Comparison of ENCODE assay signal across 8 cellular contexts in genomic region chr10:119686465-119687191, GRCh38. TPM values are rescaled to one million over a fixed set of nuclear protein-coding genes. Genes with fewer than 3 reads are reported as not detected.
A peak's percentile ranks its signal among the peaks of the same experiment; 100 is the strongest.
DNase-seq lines count a peak whose midpoint lies in the region; ATAC-seq and TF ChIP-seq lines count a peak whose summit lies in the region.

No MANE protein-coding gene starts in this region.

- H4K20me1 ChIP-seq in neural progenitor cell (ENCODE audit: low read depth): peaks cover 7% of the 10 kb centered on the region

- H3K4me1 Mint-ChIP-seq in neural progenitor cell: peaks cover 39% of the 10 kb centered on the region
- peaks cover 34% of the 10 kb centered on the region for H3K4me1 Mint-ChIP-seq in stimulated activated naive CD8-positive, alpha-beta T cell treated with anti-CD3 and anti-CD28 coated beads, Interleukin-15, Interleukin-2, amounts not matched to agents 100 ng/mL and 50 ng/mL, for 24 hours (ENCODE audit: low read depth)

- peaks cover 3% of the 10 kb centered on the region for H3K36me3 Mint-ChIP-seq in neural progenitor cell
- H3K36me3 Mint-ChIP-seq in stimulated activated naive CD8-positive, alpha-beta T cell treated with anti-CD3 and anti-CD28 coated beads, Interleukin-15, Interleukin-2, amounts not matched to agents 100 ng/mL and 50 ng/mL, for 24 hours (ENCODE audit: low read depth): no peaks in the 10 kb centered on the region

- peak; percentile 11 for DNase-seq in CMK (ENCODE audit: low read depth)
- DNase-seq in RWPE2 (ENCODE audit: low spot score): peak; percentile 88
- DNase-seq in activated gamma-delta T cell treated with anti-CD3 and anti-CD28 coated beads, Interleukin-2, amount 50 U/mL, for 16 hours (ENCODE audit: low read depth): peak; percentile 69
- DNase-seq in foreskin melanocyte: peak; percentile 50
- peak; percentile 88 for DNase-seq in neural progenitor cell (ENCODE audit: low spot score)

- H3K27me3 ChIP-seq in HUES6 (ENCODE audit: control insufficient read depth, insufficient read depth, low read length) (no peaks in the 10 kb centered on the region), RWPE2 (ENCODE audit: insufficient read depth, poor library complexity, severe bottlenecking) (no peaks in the 10 kb centered on the region), neural progenitor cell (no peaks in the 10 kb centered on the region)

- H3K4me3 ChIP-seq in HUES6 (ENCODE audit: low read depth, low read length) (peak overlapping the region; percentile 74), RWPE2 (ENCODE audit: severe bottlenecking) (peak overlapping the region; percentile 14), neural progenitor cell (peak overlapping the region; percentile 57)

- H3K79me2 ChIP-seq in neural progenitor cell (ENCODE audit: low read depth): no peaks in the 10 kb centered on the region

- peaks cover 31% of the 10 kb centered on the region for H3F3A ChIP-seq in neural progenitor cell (ENCODE audit: low read depth)

- peak overlapping the region; percentile 94 for H3K4me2 ChIP-seq in neural progenitor cell

- no peaks in the 10 kb centered on the region for H3K9me3 Mint-ChIP-seq in neural progenitor cell
- no peaks in the 10 kb centered on the region for H3K9me3 Mint-ChIP-seq in stimulated activated naive CD8-positive, alpha-beta T cell treated with anti-CD3 and anti-CD28 coated beads, Interleukin-15, Interleukin-2, amounts not matched to agents 100 ng/mL and 50 ng/mL, for 24 hours

- peak overlapping the region; percentile 84 for H2AFZ ChIP-seq in neural progenitor cell (replicated peaks)

- no peaks in the 10 kb centered on the region for H3K27me3 Mint-ChIP-seq in neural progenitor cell (ENCODE audit: insufficient read depth, low read depth)
- H3K27me3 Mint-ChIP-seq in stimulated activated naive CD8-positive, alpha-beta T cell treated with anti-CD3 and anti-CD28 coated beads, Interleukin-15, Interleukin-2, amounts not matched to agents 100 ng/mL and 50 ng/mL, for 24 hours: no peaks in the 10 kb centered on the region

- TF ChIP-seq CTCF in RWPE2 (IDR thresholded peaks at IDR 0.05; ENCODE audit: poor library complexity, severe bottlenecking): peak; percentile 98
- peak; percentile 95 for TF ChIP-seq CTCF in neural progenitor cell (IDR thresholded peaks at IDR 0.05)

- 0 out of 2 replicates have a peak, but pooled peaks cover under 1% of the 10 kb centered on the region for H3K9me3 ChIP-seq in HUES6 (ENCODE audit: control insufficient read depth, insufficient read depth, low read depth, low read length)
- H3K9me3 ChIP-seq in RWPE2 (ENCODE audit: severe bottlenecking): no peaks in the 10 kb centered on the region
- no peaks in the 10 kb centered on the region for H3K9me3 ChIP-seq in neural progenitor cell (ENCODE audit: low read depth)

- peak overlapping the region; percentile 88 for H3K4me3 Mint-ChIP-seq in neural progenitor cell
- H3K4me3 Mint-ChIP-seq in stimulated activated naive CD8-positive, alpha-beta T cell treated with anti-CD3 and anti-CD28 coated beads, Interleukin-15, Interleukin-2, amounts not matched to agents 100 ng/mL and 50 ng/mL, for 24 hours: peak overlapping the region; percentile 53

- ATAC-seq in GM21367 (IDR thresholded peaks at IDR 0.05; ENCODE audit: unreplicated experiment) (peak; percentile 80), RWPE2 (ENCODE audit: low read depth) (peak; percentile 77)

- peaks cover 26% of the 10 kb centered on the region for H3K4me1 ChIP-seq in HUES6 (ENCODE audit: control insufficient read depth, insufficient read depth, low read length)
- H3K4me1 ChIP-seq in RWPE2 (ENCODE audit: insufficient read depth, poor library complexity, severe bottlenecking): peaks cover 28% of the 10 kb centered on the region
- H3K4me1 ChIP-seq in neural progenitor cell: peaks cover 23% of the 10 kb centered on the region

- no peaks in the 10 kb centered on the region for H3K36me3 ChIP-seq in HUES6 (ENCODE audit: control insufficient read depth, insufficient read depth, low read length)
- no peaks in the 10 kb centered on the region for H3K36me3 ChIP-seq in RWPE2 (ENCODE audit: low read depth)
- no peaks in the 10 kb centered on the region for H3K36me3 ChIP-seq in neural progenitor cell

- H3K9ac ChIP-seq in HUES6 (ENCODE audit: low read length) (peak overlapping the region; percentile 84), neural progenitor cell (no peak overlapping the region)

- H3K27ac ChIP-seq in HUES6 (ENCODE audit: low read depth, low read length) (peak overlapping the region; percentile 94; the same call in 1 of the 2 replicates), RWPE2 (ENCODE audit: poor library complexity, severe bottlenecking) (peak overlapping the region; percentile 90), neural progenitor cell (no peak overlapping the region)

- no peak overlapping the region for H3K27ac Mint-ChIP-seq in neural progenitor cell
- peak overlapping the region; percentile 36 for H3K27ac Mint-ChIP-seq in stimulated activated naive CD8-positive, alpha-beta T cell treated with anti-CD3 and anti-CD28 coated beads, Interleukin-15, Interleukin-2, amounts not matched to agents 100 ng/mL and 50 ng/mL, for 24 hours

RNA-seq across cellular contexts. Expression of gene BAG3, which starts 35.4 kb away (rescaled TPM):
- 2.3 and 6.7 TPM in 2 replicates for total RNA-seq in neural progenitor cell (ENCODE audit: low replicate concordance)

RNA-seq across cellular contexts. Expression of gene INPP5F, which starts 39.2 kb away (rescaled TPM):
- 125 and 167 TPM in 2 replicates for total RNA-seq in neural progenitor cell (ENCODE audit: low replicate concordance)

Comparison
In these comparisons a context has a peak if more than half of its experiments do, and no peak if none do; other contexts are left out.
1. DNase-seq: peak in every context shown above with its lines; median percentile 88 in RWPE2; 88 in neural progenitor cell; 69 in activated gamma-delta T cell treated with anti-CD3 and anti-CD28 coated beads, Interleukin-2, amount 50 U/mL, for 16 hours; 50 in foreskin melanocyte; 11 in CMK.
2. H3K4me3 ChIP-seq: peak in every context shown above with its lines; median percentile 74 in HUES6; 57 in neural progenitor cell; 14 in RWPE2.